ENCODE assay signal across 15 cellular contexts in the genomic region with DNA sequence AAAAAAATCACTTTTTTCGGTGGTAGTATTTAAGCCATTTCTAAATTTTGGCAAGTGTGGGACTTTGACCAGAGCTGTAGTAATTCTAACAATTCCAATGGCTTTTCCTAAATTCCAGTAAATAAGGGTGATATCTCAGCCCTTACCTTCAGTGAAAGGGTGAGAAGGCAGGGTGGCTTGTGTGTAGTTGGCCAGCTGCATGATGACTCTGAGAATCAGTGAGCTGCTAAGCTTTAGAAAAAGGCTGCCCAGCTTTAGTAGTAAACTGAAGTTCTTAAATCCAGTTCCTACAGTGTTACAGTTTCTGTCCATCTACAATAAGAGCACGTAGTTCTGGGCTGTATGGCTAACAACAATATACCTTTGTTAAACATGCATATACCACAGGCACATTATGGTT. TPM values are rescaled to one million over a fixed set of nuclear protein-coding genes. Genes with fewer than 3 reads are reported as not detected.
DNase-seq lines count a peak whose midpoint lies in the region; ATAC-seq and TF ChIP-seq lines count a peak whose summit lies in the region.
"Had no signal": no experiment of that assay in that cellular context is flagged by ENCODE, and none has a peak within 500 bp of the region (broad histone marks: within the 10 kb centered on the region; RNA-seq: fewer than 3 reads in every experiment).

No MANE protein-coding gene starts in this region.

- no peak overlapping the region for H3K23ac ChIP-seq in H9 (ENCODE audit: insufficient read length, low read depth, low read length)

- no peaks in the 10 kb centered on the region for H4K20me1 ChIP-seq in H9 (ENCODE audit: control insufficient read depth, insufficient read depth, insufficient read length)

- TF ChIP-seq POLR2A in upper lobe of left lung (IDR thresholded peaks at IDR 0.05) = no peak

- H3K27ac Mint-ChIP-seq in IgD-negative memory B cell (peak overlapping the region in 2 of 3 donors; percentile 39 to 75), H9 (peak overlapping the region in 1 of 3 experiments; percentile 91; a peak in 2 of 7 replicates)
- H3K27ac Mint-ChIP-seq: activated CD4-positive, alpha-beta memory T cell treated with anti-CD3 and anti-CD28 coated beads for 36 hours; activated naive CD4-positive, alpha-beta T cell treated with anti-CD3 and anti-CD28 coated beads, Interleukin-2, amount 10 ng/mL, durations not matched to agents 7 days and 5 days; T-helper 17 cell had no signal

- no peak overlapping the region for H3K9ac ChIP-seq in H9 (ENCODE audit: extremely low read depth, insufficient read length, low read length)

- H2BK20ac ChIP-seq in H9 (ENCODE audit: low read depth, low read length, poor library complexity, severe bottlenecking) = no peak overlapping the region

- H3K9me3 ChIP-seq in heart right ventricle (no peaks in the 10 kb centered on the region), upper lobe of left lung (no peaks in the 10 kb centered on the region), H9 (ENCODE audit: control insufficient read depth, low read depth, low read length) (no peaks in the 10 kb centered on the region)
- H3K9me3 ChIP-seq: esophagus squamous epithelium, MG63, vagina had no signal

- no peak for TF ChIP-seq EP300 in upper lobe of left lung (IDR thresholded peaks at IDR 0.05)

- no peak for DNase-seq in Right ventricle myocardium superior
- DNase-seq in heart right ventricle = no peak
- peak; percentile 18 for DNase-seq in iris pigment epithelial cell (ENCODE audit: low read depth)
- no peak for DNase-seq in upper lobe of left lung
- DNase-seq in NCI-H1417 treated with DMSO at 0.1 percent for 48 hours (lab: John Stamatoyannopoulos, UW) = no peak
- DNase-seq in NCI-H128 (lab: John Stamatoyannopoulos, UW; ENCODE audit: unreplicated experiment) = no peak
- DNase-seq in H9 = no peak
- DNase-seq: activated naive CD4-positive, alpha-beta T cell treated with anti-CD3 and anti-CD28 coated beads, Interleukin-2, amount 10 ng/mL, durations not matched to agents 7 days and 5 days; NCI-H446; T-helper 17 cell had no signal

- peaks cover 0 to 20% (median 0%) of the 10 kb centered on the region in 9 donors for H3K36me3 ChIP-seq in heart right ventricle
- peaks cover 0 to 5% (median 0%) of the 10 kb centered on the region in 4 donors for H3K36me3 ChIP-seq in upper lobe of left lung
- H3K36me3 ChIP-seq: MG63, vagina had no signal

- ATAC-seq in Right ventricle myocardium superior (ENCODE audit: poor library complexity) = peak; percentile 25
- ATAC-seq in heart right ventricle = no peak
- ATAC-seq in upper lobe of left lung (ENCODE audit: low FRiP score in 2 of 2) = no peak

- no peak overlapping the region for H4K91ac ChIP-seq in H9 (ENCODE audit: insufficient read length, low read depth, low read length)

- no peaks in the 10 kb centered on the region for H3K23me2 ChIP-seq in H9 (ENCODE audit: insufficient read length, low read depth, low read length, poor library complexity, severe bottlenecking)

- no peak overlapping the region for H3K4me3 Mint-ChIP-seq in IgD-negative memory B cell
- H3K4me3 Mint-ChIP-seq in H9 = no peak overlapping the region
- H3K4me3 Mint-ChIP-seq: activated CD4-positive, alpha-beta memory T cell treated with anti-CD3 and anti-CD28 coated beads for 36 hours; activated naive CD4-positive, alpha-beta T cell treated with anti-CD3 and anti-CD28 coated beads, Interleukin-2, amount 10 ng/mL, durations not matched to agents 7 days and 5 days; T-helper 17 cell had no signal

- no peak overlapping the region for H4K8ac ChIP-seq in H9 (replicated peaks; ENCODE audit: insufficient read length, low read depth, low read length)

- H2BK12ac ChIP-seq in H9 (ENCODE audit: insufficient read length, low read depth, low read length) = no peak overlapping the region

- no peak overlapping the region for H3K18ac ChIP-seq in H9 (ENCODE audit: insufficient read length, low read depth, low read length)

- TF ChIP-seq CTCF in heart right ventricle (IDR thresholded peaks at IDR 0.05) (no peak), upper lobe of left lung (IDR thresholded peaks at IDR 0.05) (no peak), H9 (conservative IDR thresholded peaks at IDR 0.05) (no peak)

- no peak overlapping the region for H3T11ph ChIP-seq in H9 (ENCODE audit: low read length)

- H4K5ac ChIP-seq in H9 (ENCODE audit: insufficient read length, low read depth, low read length) = no peak overlapping the region

- no peak overlapping the region for H2AK5ac ChIP-seq in H9 (ENCODE audit: insufficient read length, low read length)

- H3K4me3 ChIP-seq in heart right ventricle = no peak overlapping the region
- H3K4me3 ChIP-seq in upper lobe of left lung = no peak overlapping the region
- H3K4me3 ChIP-seq: esophagus squamous epithelium, MG63, vagina had no signal

- H2BK15ac ChIP-seq in H9 (ENCODE audit: low read depth, low read length) = no peak overlapping the region

- no peak overlapping the region for H3K4ac ChIP-seq in H9 (ENCODE audit: low read depth, low read length)

- no peaks in the 10 kb centered on the region for H3K27me3 ChIP-seq in heart right ventricle
- H3K27me3 ChIP-seq in upper lobe of left lung = no peaks in the 10 kb centered on the region
- no peaks in the 10 kb centered on the region for H3K27me3 ChIP-seq in H9 (ENCODE audit: insufficient read depth, low read length)
- H3K27me3 ChIP-seq: esophagus squamous epithelium, MG63, vagina had no signal

- H3K4me1 Mint-ChIP-seq in IgD-negative memory B cell (peaks cover 0 to 6% (median 4%) of the 10 kb centered on the region in 3 donors), H9 (peaks cover 13 to 17% of the 10 kb centered on the region in 2 experiments)
- H3K4me1 Mint-ChIP-seq: T-helper 17 cell had no signal

- no peak overlapping the region for H2BK5ac ChIP-seq in H9 (ENCODE audit: insufficient read length, low read length)

- no peak overlapping the region for H3K14ac ChIP-seq in H9 (ENCODE audit: insufficient read depth, low read length)

- no peaks in the 10 kb centered on the region for H3K27me3 Mint-ChIP-seq in IgD-negative memory B cell
- no peaks in the 10 kb centered on the region for H3K27me3 Mint-ChIP-seq in H9 (ENCODE audit: low read depth)
- H3K27me3 Mint-ChIP-seq: activated CD4-positive, alpha-beta memory T cell treated with anti-CD3 and anti-CD28 coated beads for 36 hours; activated naive CD4-positive, alpha-beta T cell treated with anti-CD3 and anti-CD28 coated beads, Interleukin-2, amount 10 ng/mL, durations not matched to agents 7 days and 5 days; T-helper 17 cell had no signal

- H2BK120ac ChIP-seq in H9 (ENCODE audit: low read depth, low read length, poor library complexity, severe bottlenecking) = no peak overlapping the region

- H3K27ac ChIP-seq in heart right ventricle (peak overlapping the region in 1 of 10 donors; percentile 1), upper lobe of left lung (peak overlapping the region in 3 of 4 donors; percentile 8 to 61 (median 54)), H9 (ENCODE audit: insufficient read length, low read depth, low read length) (no peak overlapping the region)
- H3K27ac ChIP-seq: vagina had no signal

- H3K9me3 Mint-ChIP-seq in IgD-negative memory B cell = no peaks in the 10 kb centered on the region
- H3K9me3 Mint-ChIP-seq in H9 = no peaks in the 10 kb centered on the region
- H3K9me3 Mint-ChIP-seq: activated CD4-positive, alpha-beta memory T cell treated with anti-CD3 and anti-CD28 coated beads for 36 hours; activated naive CD4-positive, alpha-beta T cell treated with anti-CD3 and anti-CD28 coated beads, Interleukin-2, amount 10 ng/mL, durations not matched to agents 7 days and 5 days had no signal

- no peak overlapping the region for H3K56ac ChIP-seq in H9 (ENCODE audit: insufficient read length, low read depth, low read length)

- 76 to 86% methylated on average over 2 of the region's 2 CpGs for WGBS in heart right ventricle, 2 donors
- 78 to 82% methylated on average over 2 of the region's 2 CpGs for WGBS in upper lobe of left lung, 2 donors
- no CpG with 5 or more reads among the region's 2 CpGs for WGBS in H9 (ENCODE audit: extremely low coverage, insufficient read length, low lambda C conversion rate)

- H3K4me2 ChIP-seq in H9 (ENCODE audit: insufficient read depth, insufficient read length, low read length) = no peak overlapping the region

- intact Hi-C loops in Right ventricle myocardium superior (cut with DNase I) = no loop called here
- intact Hi-C loops in heart right ventricle (cut with DNase I) = no loop called here

- H3K79me2 ChIP-seq in H9 (ENCODE audit: insufficient read depth, low read length) = no peaks in the 10 kb centered on the region

- no peaks in the 10 kb centered on the region for H3K79me1 ChIP-seq in H9 (ENCODE audit: insufficient read depth, low read depth, low read length, poor library complexity, severe bottlenecking)

- H2AFZ ChIP-seq in H9 (ENCODE audit: low read length) = no peak overlapping the region

- H3K36me3 Mint-ChIP-seq in IgD-negative memory B cell (no peaks in the 10 kb centered on the region), H9 (ENCODE audit: insufficient read depth in 1 of 3, low read depth in 3 of 3) (peaks cover 0 to 1% (median 0%) of the 10 kb centered on the region in 3 experiments; a peak in 1 of 7 replicates)

- H3K4me1 ChIP-seq in heart right ventricle = peaks cover 0 to 24% (median 10%) of the 10 kb centered on the region in 9 donors
- peaks cover 0 to 19% (median 11%) of the 10 kb centered on the region in 4 donors for H3K4me1 ChIP-seq in upper lobe of left lung
- peaks cover 6% of the 10 kb centered on the region; the same call in 1 of the 2 replicates for H3K4me1 ChIP-seq in H9 (ENCODE audit: insufficient read depth, low read length)
- H3K4me1 ChIP-seq: vagina had no signal

RNA-seq across cellular contexts. Expression of gene OXER1, which starts 42.0 kb away (rescaled TPM):
- total RNA-seq in Right ventricle myocardium superior (0.40 TPM), heart right ventricle (under 1 TPM; 0.20 to 0.78 (median 0.49) TPM), upper lobe of left lung (1 to 10 TPM in 4 of 6 donors, under 1 TPM in 2; 0.22 to 3.1 (median 1.3) TPM), H9 (2021) (1.6 TPM in 2 replicates)
- polyA plus RNA-seq in heart right ventricle (1 to 10 TPM in 1 of 2 donors, under 1 TPM in 1; 0.25 to 1.2 TPM), IgD-negative memory B cell (0.63 TPM)
- total RNA-seq: activated CD4-positive, alpha-beta memory T cell treated with anti-CD3 and anti-CD28 coated beads for 36 hours had no signal
